ENCODE assay signal across 1 cellular context in the genomic region with DNA sequence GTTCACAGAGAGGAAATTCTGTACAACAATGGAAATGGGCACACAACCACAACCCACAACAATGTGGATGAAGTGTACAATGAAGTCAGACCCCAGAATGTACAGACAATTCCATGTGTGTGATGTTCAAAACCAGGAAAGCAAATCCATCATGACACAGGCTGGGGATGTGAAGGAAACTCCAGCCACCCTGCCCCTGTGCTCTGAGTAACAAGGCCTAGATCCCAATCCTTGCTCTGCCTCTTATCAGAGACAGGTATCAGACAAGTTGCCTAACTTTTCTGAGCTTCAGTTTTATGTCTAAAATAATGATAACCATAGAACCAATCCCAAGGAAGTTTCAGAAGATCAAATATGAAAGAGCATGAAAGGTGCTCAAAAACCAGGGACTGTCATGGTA.
A peak's percentile ranks its signal among the peaks of the same experiment; 100 is the strongest.
TF ChIP-seq lines count a peak whose summit lies in the region.

No MANE protein-coding gene starts in this region.

TF ChIP-seq in K562, 482 proteins besides CTCF, POLR2A, EP300 and RAD21:
- TF ChIP-seq SMARCB1 (IDR thresholded peaks at IDR 0.05; ENCODE audit: insufficient read length, low read depth) (no peak), POLR2AphosphoS2 (IDR thresholded peaks at IDR 0.05; ENCODE audit: low read length) (peak; percentile 72; the same call in 1 of the 2 replicates)
